21 cellular contexts compared by ENCODE assay signal in genomic region chr1:98672184-98672583, GRCh38.
"Had no signal": no experiment of that assay in that cellular context is flagged by ENCODE, and none has a peak within 500 bp of the region (broad histone marks: within the 10 kb centered on the region; RNA-seq: fewer than 3 reads in every experiment).

No MANE protein-coding gene starts in this region.

- H3K27me3 ChIP-seq: adrenal gland, ascending aorta, dorsolateral prefrontal cortex, gastroesophageal sphincter, heart left ventricle, pancreas, right atrium auricular region, thyroid gland, upper lobe of right lung had no signal

- H3K4me3 ChIP-seq: adrenal gland, ascending aorta, dorsolateral prefrontal cortex, gastroesophageal sphincter, heart left ventricle, pancreas, psoas muscle, right atrium auricular region, thyroid gland, upper lobe of right lung had no signal

- H3K36me3 ChIP-seq: adrenal gland, ascending aorta, gastroesophageal sphincter, heart left ventricle, pancreas, right atrium auricular region, thyroid gland, upper lobe of right lung had no signal

- DNase-seq: activated T-cell treated with anti-CD3 and anti-CD28 coated beads, Interleukin-2, amount 50 U/mL, for 1 hour; dorsolateral prefrontal cortex; effector memory CD8-positive, alpha-beta T cell; heart left ventricle; pancreas; psoas muscle; stimulated activated CD4-positive, alpha-beta T cell treated with anti-CD3 and anti-CD28 coated beads, Interleukin-4, amount 100 ng/mL, for 24 hours; stimulated activated naive CD4-positive, alpha-beta T cell treated with Interleukin-2 at 50 U/mL for 16 hours; T-helper 9 cell; thyroid gland; upper lobe of right lung had no signal

- H3K9me3 Mint-ChIP-seq: activated T-helper 17 cell treated with anti-CD3 and anti-CD28 coated beads, Interleukin-2, amount 50 U/mL, for 72 hours; central memory CD8-positive, alpha-beta T cell; effector memory CD8-positive, alpha-beta T cell; memory B cell; nephron had no signal

- H3K27me3 Mint-ChIP-seq: activated T-helper 17 cell treated with anti-CD3 and anti-CD28 coated beads, Interleukin-2, amount 50 U/mL, for 72 hours; memory B cell had no signal

- ATAC-seq: activated T-helper 17 cell treated with anti-CD3 and anti-CD28 coated beads, Interleukin-2, amount 50 U/mL, for 72 hours; effector memory CD8-positive, alpha-beta T cell; esophagus mucosa; gastroesophageal sphincter; heart left ventricle; pancreas; psoas muscle; upper lobe of right lung had no signal

- H3K9me3 ChIP-seq: adrenal gland, ascending aorta, gastroesophageal sphincter, heart left ventricle, pancreas, psoas muscle, right atrium auricular region, thyroid gland, upper lobe of right lung had no signal

- H3K27ac Mint-ChIP-seq: activated naive CD8-positive, alpha-beta T cell; activated T-helper 17 cell treated with anti-CD3 and anti-CD28 coated beads, Interleukin-2, amount 50 U/mL, for 72 hours; effector memory CD8-positive, alpha-beta T cell; memory B cell; nephron had no signal

- H3K27ac ChIP-seq: adrenal gland, ascending aorta, dorsolateral prefrontal cortex, gastroesophageal sphincter, heart left ventricle, pancreas, psoas muscle, right atrium auricular region, thyroid gland, upper lobe of right lung had no signal

- H3K36me3 Mint-ChIP-seq: activated naive CD8-positive, alpha-beta T cell; memory B cell had no signal

- H3K4me1 Mint-ChIP-seq: activated T-helper 17 cell treated with anti-CD3 and anti-CD28 coated beads, Interleukin-2, amount 50 U/mL, for 72 hours; central memory CD8-positive, alpha-beta T cell; memory B cell; nephron had no signal

- H3K4me3 Mint-ChIP-seq: activated naive CD8-positive, alpha-beta T cell; activated T-helper 17 cell treated with anti-CD3 and anti-CD28 coated beads, Interleukin-2, amount 50 U/mL, for 72 hours; central memory CD8-positive, alpha-beta T cell; effector memory CD8-positive, alpha-beta T cell; memory B cell; nephron had no signal

- H3K4me1 ChIP-seq: pancreas, psoas muscle, thyroid gland, upper lobe of right lung had no signal
